Comparison of ENCODE assay signal across 23 cellular contexts in genomic region chr5:107303581-107303980, GRCh38.
DNase-seq lines count a peak whose midpoint lies in the region; ATAC-seq, FAIRE-seq and TF ChIP-seq lines count a peak whose summit lies in the region.
"Had no signal": no experiment of that assay in that cellular context is flagged by ENCODE, and none has a peak within 500 bp of the region (broad histone marks: within the 10 kb centered on the region; RNA-seq: fewer than 3 reads in every experiment).

No MANE protein-coding gene starts in this region.

- ATAC-seq in PC-3 (peak; percentile 50), Right ventricle myocardium superior (ENCODE audit: poor library complexity) (no peak)
- ATAC-seq: A549 had no signal

- H3K9me3 ChIP-seq in PC-3 (ENCODE audit: low read length): no peaks in the 10 kb centered on the region
- H3K9me3 ChIP-seq: A549; BE2C; BLaER1 treated with 17β-estradiol and CSF1 and Interleukin-3, amounts not matched to agents 10 nM and 100 nM had no signal

- no peak overlapping the region for H2AFZ ChIP-seq in PC-3 (ENCODE audit: low read length)
- H2AFZ ChIP-seq: GM23248 had no signal

- no peaks in the 10 kb centered on the region for H3F3A ChIP-seq in PC-3 (ENCODE audit: low read length, unreplicated experiment)

- H3K9ac ChIP-seq in PC-3 (ENCODE audit: low read length): no peak overlapping the region
- H3K9ac ChIP-seq: BLaER1 treated with 17β-estradiol and CSF1 and Interleukin-3, amounts not matched to agents 10 nM and 100 nM; GM23248 had no signal

- no peaks in the 10 kb centered on the region for H3K36me3 ChIP-seq in PC-3 (ENCODE audit: low read depth, low read length)
- H3K36me3 ChIP-seq: BE2C; BLaER1 treated with 17β-estradiol and CSF1 and Interleukin-3, amounts not matched to agents 10 nM and 100 nM had no signal

- no peaks in the 10 kb centered on the region for H3K27me3 Mint-ChIP-seq in mesothelial cell of epicardium (ENCODE audit: low read depth)
- H3K27me3 Mint-ChIP-seq: CD4-positive, alpha-beta T cell had no signal

- no peaks in the 10 kb centered on the region for H3K9me2 ChIP-seq in PC-3 (replicated peaks; ENCODE audit: low read length)

- no peak for DNase-seq in GM18507 (ENCODE audit: extremely low spot score, insufficient read length, low read depth)
- DNase-seq in PC-3: peak; percentile 35
- DNase-seq in mesothelial cell of epicardium (ENCODE audit: low spot score in 2 of 2, unreplicated experiment in 2 of 2): no peak
- no peak for DNase-seq in cerebellar nuclear complex (lab: John Stamatoyannopoulos, UW)
- no peak for DNase-seq in Right ventricle myocardium superior
- no peak for DNase-seq in SIG-M5 (lab: John Stamatoyannopoulos, UW)
- DNase-seq: 8988T; ACHN; AML-193; BE2C; CD4-positive, alpha-beta T cell; CD8-positive, alpha-beta memory T cell; DMS 273 treated with DMSO at 0.1 percent for 48 hours; DMS79; GM23248; H7; HCEC 1CT had no signal

- TF ChIP-seq CTCF in PC-3 (conservative IDR thresholded peaks at IDR 0.05; ENCODE audit: low read depth, low read length) (no peak), mesothelial cell of epicardium (IDR thresholded peaks at IDR 0.05; ENCODE audit: unreplicated experiment) (no peak)

- H3K4me3 Mint-ChIP-seq in mesothelial cell of epicardium: no peak overlapping the region
- H3K4me3 Mint-ChIP-seq: CD14-positive monocyte; CD4-positive, alpha-beta T cell; CD8-positive, alpha-beta memory T cell had no signal

- H3K4me1 Mint-ChIP-seq in mesothelial cell of epicardium: peaks cover 40% of the 10 kb centered on the region
- H3K4me1 Mint-ChIP-seq: CD14-positive monocyte; CD8-positive, alpha-beta memory T cell had no signal

- no peak overlapping the region for H3K4me2 ChIP-seq in PC-3 (ENCODE audit: low read length)
- H3K4me2 ChIP-seq: A549; BLaER1 treated with 17β-estradiol and CSF1 and Interleukin-3, amounts not matched to agents 10 nM and 100 nM had no signal

- no peaks in the 10 kb centered on the region for H3K27me3 ChIP-seq in PC-3 (ENCODE audit: low read length)
- H3K27me3 ChIP-seq: BE2C; BLaER1 treated with 17β-estradiol and CSF1 and Interleukin-3, amounts not matched to agents 10 nM and 100 nM had no signal

- H3K9me3 Mint-ChIP-seq in mesothelial cell of epicardium: peaks cover 8% of the 10 kb centered on the region
- H3K9me3 Mint-ChIP-seq: CD4-positive, alpha-beta T cell; CD8-positive, alpha-beta memory T cell had no signal

- peaks cover 31% of the 10 kb centered on the region for H3K4me1 ChIP-seq in PC-3 (ENCODE audit: insufficient read depth, low read length)
- H3K4me1 ChIP-seq: BE2C had no signal

- no peak overlapping the region for H3K4me3 ChIP-seq in PC-3 (ENCODE audit: low read length)
- H3K4me3 ChIP-seq: A549; BLaER1 treated with 17β-estradiol and CSF1 and Interleukin-3, amounts not matched to agents 10 nM and 100 nM; GM23248 had no signal

- H3K27ac ChIP-seq in PC-3 (ENCODE audit: low read length): peak overlapping the region; percentile 49
- H3K27ac ChIP-seq: A549; BLaER1 treated with 17β-estradiol and CSF1 and Interleukin-3, amounts not matched to agents 10 nM and 100 nM; GM23248 had no signal

- POLR2A ChIA-PET in PC-3 (lab: Charles Lee; ENCODE audit: unreplicated experiment): no interaction called here

- H3K27ac Mint-ChIP-seq in mesothelial cell of epicardium: peak overlapping the region; percentile 65
- H3K27ac Mint-ChIP-seq: CD14-positive monocyte; CD4-positive, alpha-beta T cell had no signal

- peak; percentile 50 for FAIRE-seq in GM18507 (lab: Jason Lieb, UNC)
- FAIRE-seq: A549, D721Med, G401.6, H1 had no signal

- H4K20me1 ChIP-seq in PC-3 (ENCODE audit: low read length): no peaks in the 10 kb centered on the region
- H4K20me1 ChIP-seq: BLaER1 treated with 17β-estradiol and CSF1 and Interleukin-3, amounts not matched to agents 10 nM and 100 nM had no signal

- intact Hi-C loops in PC-3 (cut with micrococcal nuclease) (no loop called here), Right ventricle myocardium superior (cut with DNase I) (no loop called here)

- no TSS peak for BruUV-seq in PC-3 (replicated peaks; lab: Mats Ljungman, UMichigan)

- no peaks in the 10 kb centered on the region for H3K79me2 ChIP-seq in PC-3 (ENCODE audit: low read length)

- no peaks in the 10 kb centered on the region for H3K36me3 Mint-ChIP-seq in mesothelial cell of epicardium
- H3K36me3 Mint-ChIP-seq: CD14-positive monocyte; CD8-positive, alpha-beta memory T cell had no signal

- CTCF ChIA-PET in PC-3 (lab: Charles Lee): interaction anchor here (0.6 kb wide), 1 partner anchor 57 kb away, joined by 3 read pairs; no protein-coding TSS in a partner anchor
